In genomic region chr19:55044771-55045716, GRCh38 we compare ENCODE assay signal across 25 cellular contexts. TPM values are rescaled to one million over a fixed set of nuclear protein-coding genes. Genes with fewer than 3 reads are reported as not detected.
DNase-seq lines count a peak whose midpoint lies in the region; ATAC-seq and TF ChIP-seq lines count a peak whose summit lies in the region.
"Had no signal": no experiment of that assay in that cellular context is flagged by ENCODE, and none has a peak within 500 bp of the region (broad histone marks: within the 10 kb centered on the region; RNA-seq: fewer than 3 reads in every experiment).

No MANE protein-coding gene starts in this region.

- H3K4me3 Mint-ChIP-seq in activated naive CD8-positive, alpha-beta T cell treated with anti-CD3 and anti-CD28 coated beads for 36 hours, result no peak overlapping the region
- H3K4me3 Mint-ChIP-seq in activated naive CD8-positive, alpha-beta T cell treated with anti-CD3 and anti-CD28 coated beads, Interleukin-2, amount 50 U/mL, for 24 hours, result no peak overlapping the region
- no peak overlapping the region for H3K4me3 Mint-ChIP-seq in WTC11

- peaks cover 22% of the 10 kb centered on the region for H3K4me1 Mint-ChIP-seq in activated naive CD8-positive, alpha-beta T cell treated with anti-CD3 and anti-CD28 coated beads for 36 hours
- H3K4me1 Mint-ChIP-seq in activated naive CD8-positive, alpha-beta T cell treated with anti-CD3 and anti-CD28 coated beads, Interleukin-2, amount 50 U/mL, for 24 hours, result peaks cover 20% of the 10 kb centered on the region
- H3K4me1 Mint-ChIP-seq in WTC11, result no peaks in the 10 kb centered on the region

- no peaks in the 10 kb centered on the region for H3K9me3 Mint-ChIP-seq in activated naive CD8-positive, alpha-beta T cell treated with anti-CD3 and anti-CD28 coated beads for 36 hours
- no peaks in the 10 kb centered on the region for H3K9me3 Mint-ChIP-seq in activated naive CD8-positive, alpha-beta T cell treated with anti-CD3 and anti-CD28 coated beads, Interleukin-2, amount 50 U/mL, for 24 hours
- no peaks in the 10 kb centered on the region for H3K9me3 Mint-ChIP-seq in WTC11
- H3K9me3 Mint-ChIP-seq: CD8-positive, alpha-beta memory T cell had no signal

- H3K36me3 Mint-ChIP-seq in activated naive CD8-positive, alpha-beta T cell treated with anti-CD3 and anti-CD28 coated beads for 36 hours, result peaks cover 44% of the 10 kb centered on the region
- peaks cover 29% of the 10 kb centered on the region for H3K36me3 Mint-ChIP-seq in activated naive CD8-positive, alpha-beta T cell treated with anti-CD3 and anti-CD28 coated beads, Interleukin-2, amount 50 U/mL, for 24 hours (ENCODE audit: low read depth)
- peaks cover 54% of the 10 kb centered on the region for H3K36me3 Mint-ChIP-seq in WTC11

- no peak for ATAC-seq in activated naive CD8-positive, alpha-beta T cell treated with anti-CD3 and anti-CD28 coated beads, Interleukin-2, amount 50 U/mL, for 24 hours
- no peak for ATAC-seq in WTC11
- ATAC-seq in esophagus mucosa, result peak; percentile 15
- ATAC-seq in upper lobe of right lung, result no peak
- no peak for ATAC-seq in HG03520 (IDR thresholded peaks at IDR 0.05; ENCODE audit: unreplicated experiment)
- no peak for ATAC-seq in Right ventricle myocardium inferior

- CTCF ChIA-PET in WTC11 (lab: Charles Lee), result interaction anchor here (0.6 to 2.8 kb wide), 3 partner anchors 44 to 384 kb away, joined by 3 to 18 read pairs (median 3); no protein-coding TSS in a partner anchor

- peaks cover 65% of the 10 kb centered on the region for H3K36me3 ChIP-seq in upper lobe of right lung

- no peak overlapping the region for H3K27ac ChIP-seq in upper lobe of right lung
- H3K27ac ChIP-seq: 22Rv1 had no signal

- intact Hi-C loops in upper lobe of right lung (cut with DNase I), result no loop called here
- intact Hi-C loops in Right ventricle myocardium inferior (cut with DNase I), result no loop called here

- peak overlapping the region; percentile 16 for H3K27ac Mint-ChIP-seq in activated naive CD8-positive, alpha-beta T cell treated with anti-CD3 and anti-CD28 coated beads for 36 hours
- H3K27ac Mint-ChIP-seq in activated naive CD8-positive, alpha-beta T cell treated with anti-CD3 and anti-CD28 coated beads, Interleukin-2, amount 50 U/mL, for 24 hours, result no peak overlapping the region
- no peak overlapping the region for H3K27ac Mint-ChIP-seq in WTC11
- H3K27ac Mint-ChIP-seq: CD8-positive, alpha-beta memory T cell had no signal

- no peaks in the 10 kb centered on the region for H3K27me3 ChIP-seq in upper lobe of right lung

- no peaks in the 10 kb centered on the region for H3K9me3 ChIP-seq in upper lobe of right lung

- DNase-seq in activated naive CD8-positive, alpha-beta T cell treated with anti-CD3 and anti-CD28 coated beads for 36 hours, result no peak
- DNase-seq in activated naive CD8-positive, alpha-beta T cell treated with anti-CD3 and anti-CD28 coated beads, Interleukin-2, amount 50 U/mL, for 24 hours, result no peak
- DNase-seq in WTC11 (ENCODE audit: low spot score) (peak; percentile 27), upper lobe of right lung (peak; percentile 58), GM20000 (ENCODE audit: low spot score) (no peak), Right ventricle myocardium inferior (ENCODE audit: missing footprints) (no peak)
- DNase-seq: C1 segment of cervical spinal cord; Calu3; CD8-positive, alpha-beta memory T cell; DMS153; HCEC 1CT; Kasumi-1; NCI-H1694; NCI-H2081; NCI-H2171; NCI-H345; NCI-H524; NCI-H774; Right ventricle myocardium superior had no signal

- no peaks in the 10 kb centered on the region for H3K4me1 ChIP-seq in upper lobe of right lung

- no peak overlapping the region for H3K4me3 ChIP-seq in upper lobe of right lung

- no peaks in the 10 kb centered on the region for H3K27me3 Mint-ChIP-seq in activated naive CD8-positive, alpha-beta T cell treated with anti-CD3 and anti-CD28 coated beads for 36 hours
- no peaks in the 10 kb centered on the region for H3K27me3 Mint-ChIP-seq in activated naive CD8-positive, alpha-beta T cell treated with anti-CD3 and anti-CD28 coated beads, Interleukin-2, amount 50 U/mL, for 24 hours
- H3K27me3 Mint-ChIP-seq in WTC11 (ENCODE audit: low read depth), result no peaks in the 10 kb centered on the region
- H3K27me3 Mint-ChIP-seq: CD8-positive, alpha-beta memory T cell had no signal

- TF ChIP-seq CTCF in WTC11 (IDR thresholded peaks at IDR 0.05) (no peak), upper lobe of right lung (IDR thresholded peaks at IDR 0.05) (no peak), GM20000 (IDR thresholded peaks at IDR 0.05; ENCODE audit: extremely low read depth, missing control alignments) (no peak)

- POLR2A ChIA-PET in WTC11 (lab: Charles Lee), result no interaction called here

TF ChIP-seq in WTC11, 78 proteins besides CTCF, POLR2A, EP300 and RAD21:
- TF ChIP-seq GTF2I (CRISPR knock-in tag; conservative IDR thresholded peaks at IDR 0.05) (no peak), MYBL2 (CRISPR knock-in tag; IDR thresholded peaks at IDR 0.05) (no peak), ZNF396 (CRISPR knock-in tag; IDR thresholded peaks at IDR 0.05; ENCODE audit: borderline replicate concordance) (no peak), ELF4 (CRISPR knock-in tag; IDR thresholded peaks at IDR 0.05; ENCODE audit: low read depth) (no peak), IRF1 (CRISPR knock-in tag; IDR thresholded peaks at IDR 0.05) (no peak), ZNF219 (CRISPR knock-in tag; IDR thresholded peaks at IDR 0.05; ENCODE audit: borderline replicate concordance) (no peak), TP53 (CRISPR knock-in tag; IDR thresholded peaks at IDR 0.05) (no peak), ZNF138 (CRISPR knock-in tag; conservative IDR thresholded peaks at IDR 0.05) (no peak), OVOL2 (CRISPR knock-in tag; IDR thresholded peaks at IDR 0.05; ENCODE audit: borderline replicate concordance) (no peak), ZNF121 (CRISPR knock-in tag; IDR thresholded peaks at IDR 0.05) (no peak), E2F5 (CRISPR knock-in tag; IDR thresholded peaks at IDR 0.05) (no peak), SMAD3 (CRISPR knock-in tag; IDR thresholded peaks at IDR 0.05; ENCODE audit: borderline replicate concordance) (no peak), FOXK1 (CRISPR knock-in tag; IDR thresholded peaks at IDR 0.05) (no peak), FOXP1 (CRISPR knock-in tag; IDR thresholded peaks at IDR 0.05; ENCODE audit: borderline replicate concordance) (no peak), ZNF512 (CRISPR knock-in tag; IDR thresholded peaks at IDR 0.05; ENCODE audit: borderline replicate concordance) (no peak), CBFB (CRISPR knock-in tag; IDR thresholded peaks at IDR 0.05; ENCODE audit: low read depth) (no peak)

RNA-seq across cellular contexts. Expression of gene GP6, which starts 7.0 kb away (rescaled TPM):
- not detected for total RNA-seq in activated naive CD8-positive, alpha-beta T cell treated with anti-CD3 and anti-CD28 coated beads for 36 hours
- 0.41 to 1.1 TPM (median 0.61 TPM) in 3 replicates for total RNA-seq in WTC11 (2021)
- 0.40 TPM for total RNA-seq in esophagus mucosa
- 0.32 TPM for total RNA-seq in upper lobe of right lung
- total RNA-seq in Right ventricle myocardium inferior, result 0.49 TPM
- total RNA-seq: CD8-positive, alpha-beta memory T cell; G401; MCF 10A; SK-MEL-5 had no signal

RNA-seq across cellular contexts. Expression of gene RDH13, which starts 17.9 kb away (rescaled TPM):
- total RNA-seq in activated naive CD8-positive, alpha-beta T cell treated with anti-CD3 and anti-CD28 coated beads for 36 hours, result 10 to 100 TPM; 21.7 to 24.0 TPM
- total RNA-seq in WTC11 (2021) (35.3 to 39.5 TPM (median 38.4 TPM) in 3 replicates), esophagus mucosa (33.7 TPM), upper lobe of right lung (30.0 TPM), Right ventricle myocardium inferior (47.8 TPM)

RNA-seq across cellular contexts. Expression of gene EPS8L1, which starts 30.6 kb away (rescaled TPM):
- 1 to 10 TPM; 1.3 to 1.5 TPM for total RNA-seq in activated naive CD8-positive, alpha-beta T cell treated with anti-CD3 and anti-CD28 coated beads for 36 hours
- total RNA-seq in WTC11 (2021) (38.9 to 43.8 TPM (median 42.8 TPM) in 3 replicates), esophagus mucosa (199 TPM), upper lobe of right lung (35.6 TPM), Right ventricle myocardium inferior (1.9 TPM)

Comparison
In these comparisons a context has a peak if more than half of its experiments do, and no peak if none do; other contexts are left out.
1. DNase-seq: peak in WTC11 (single experiment) and upper lobe of right lung (single experiment); none in activated naive CD8-positive, alpha-beta T cell treated with anti-CD3 and anti-CD28 coated beads for 36 hours (single experiment), activated naive CD8-positive, alpha-beta T cell treated with anti-CD3 and anti-CD28 coated beads, Interleukin-2, amount 50 U/mL, for 24 hours (single experiment), GM20000 (single experiment) and Right ventricle myocardium inferior (single experiment).
2. RNA of gene EPS8L1, which starts 30.6 kb away (total RNA-seq): 199 TPM in esophagus mucosa (single experiment), 38.9 to 43.8 TPM in WTC11 and 35.6 TPM in upper lobe of right lung (single experiment); 1.9 TPM in Right ventricle myocardium inferior (single experiment) and 1.3 to 1.5 TPM in activated naive CD8-positive, alpha-beta T cell treated with anti-CD3 and anti-CD28 coated beads for 36 hours; every median in the first group is over 10 times any median in the second.